Comparison of ENCODE assay signal across 11 cellular contexts in the genomic region with DNA sequence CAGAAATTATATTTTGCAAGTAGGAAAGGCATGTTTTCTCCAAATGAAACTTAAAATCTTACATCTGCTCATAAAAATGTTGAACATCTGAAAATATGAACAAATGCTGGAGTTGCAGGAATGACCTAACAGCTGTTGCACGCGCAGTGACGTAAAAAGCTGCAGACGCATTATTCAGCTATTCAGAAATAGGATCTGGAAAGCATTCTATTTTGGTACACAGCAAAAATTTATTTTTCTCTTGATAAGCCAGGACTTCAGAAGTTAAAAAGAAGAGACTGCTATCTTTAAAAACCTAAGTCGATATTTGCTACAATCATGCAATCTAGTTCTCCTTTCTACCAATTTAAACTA. TPM values are rescaled to one million over a fixed set of nuclear protein-coding genes. Genes with fewer than 3 reads are reported as not detected.
DNase-seq lines count a peak whose midpoint lies in the region; ATAC-seq, FAIRE-seq and TF ChIP-seq lines count a peak whose summit lies in the region.
"Had no signal": no experiment of that assay in that cellular context is flagged by ENCODE, and none has a peak within 500 bp of the region (broad histone marks: within the 10 kb centered on the region; RNA-seq: fewer than 3 reads in every experiment).

No MANE protein-coding gene starts in this region.

- H3K4me3 ChIP-seq in dorsolateral prefrontal cortex = peak overlapping the region in 45 of 59 donors; percentile 1 to 54 (median 25)
- H3K4me3 ChIP-seq in subcutaneous abdominal adipose tissue (ENCODE audit: low read depth in 1 of 5, low read length in 5 of 5) = peak overlapping the region in 3 of 5 donors; percentile 41 to 46 (median 45)

- H3K4me1 Mint-ChIP-seq in nephron progenitor cell (peaks cover 7% of the 10 kb centered on the region), natural killer cell (no peaks in the 10 kb centered on the region), immature natural killer cell (no peaks in the 10 kb centered on the region)

- peaks cover 10% of the 10 kb centered on the region for H3K9me3 Mint-ChIP-seq in nephron progenitor cell
- H3K9me3 Mint-ChIP-seq in natural killer cell = peaks cover under 1 to 3% of the 10 kb centered on the region in 2 donors
- peaks cover 0 to 4% (median 0%) of the 10 kb centered on the region in 6 donors for H3K9me3 Mint-ChIP-seq in immature natural killer cell

- H3K27ac ChIP-seq in dorsolateral prefrontal cortex (peak overlapping the region in 44 of 59 donors; percentile 2 to 74 (median 48)), subcutaneous abdominal adipose tissue (ENCODE audit: low read depth, low read length) (peak overlapping the region; percentile 63)

- DNase-seq in ELR (ENCODE audit: low read depth) (peak; percentile 66), dorsolateral prefrontal cortex (peak in 2 of 10 donors; percentile 15 to 57), nephron progenitor cell (no peak), SKM-1 treated with dmso at 0.1 percent for 144 hours (lab: John Stamatoyannopoulos, UW; ENCODE audit: unreplicated experiment) (no peak), natural killer cell (no peak), immature natural killer cell (no peak)
- DNase-seq: activated naive CD4-positive, alpha-beta T cell treated with Interleukin-2 at 50 U/mL for 16 hours; NCI-H524 had no signal

- H3K27me3 Mint-ChIP-seq in nephron progenitor cell (ENCODE audit: low read depth, poor library complexity) (peaks cover 36% of the 10 kb centered on the region), natural killer cell (ENCODE audit: low read depth in 2 of 2) (no peaks in the 10 kb centered on the region), immature natural killer cell (ENCODE audit: low read depth in 3 of 3) (peaks cover 0 to 2% (median 0%) of the 10 kb centered on the region in 3 donors)

- H3K4me3 Mint-ChIP-seq in nephron progenitor cell = no peak overlapping the region
- H3K4me3 Mint-ChIP-seq in natural killer cell = no peak overlapping the region
- no peak overlapping the region for H3K4me3 Mint-ChIP-seq in immature natural killer cell
- H3K4me3 Mint-ChIP-seq: B cell had no signal

- H3K36me3 ChIP-seq in subcutaneous abdominal adipose tissue (ENCODE audit: control insufficient read depth in 5 of 5, insufficient read depth in 5 of 5, low read length in 5 of 5) = no peaks in the 10 kb centered on the region

- H3K4me1 ChIP-seq in subcutaneous abdominal adipose tissue (ENCODE audit: control insufficient read depth in 5 of 5, insufficient read depth in 5 of 5, low read length in 5 of 5) = peaks cover 0 to 22% (median 14%) of the 10 kb centered on the region in 5 donors

- no peak for ATAC-seq in natural killer cell

- H3K9me3 ChIP-seq in subcutaneous abdominal adipose tissue (ENCODE audit: control insufficient read depth in 5 of 5, low read length in 5 of 5) = peaks cover 0 to 7% (median 2%) of the 10 kb centered on the region in 5 donors

- H3K9ac ChIP-seq in subcutaneous abdominal adipose tissue (ENCODE audit: low read length in 5 of 5) = peak overlapping the region in 1 of 5 donors; percentile 11

- intact Hi-C loops in dorsolateral prefrontal cortex (cut with DNase I) (no loop called here), natural killer cell (cut with micrococcal nuclease) (no loop called here)

- H3K36me3 Mint-ChIP-seq in nephron progenitor cell (ENCODE audit: low read depth) = no peaks in the 10 kb centered on the region
- no peaks in the 10 kb centered on the region for H3K36me3 Mint-ChIP-seq in natural killer cell
- no peaks in the 10 kb centered on the region for H3K36me3 Mint-ChIP-seq in immature natural killer cell

- H3K27ac Mint-ChIP-seq in nephron progenitor cell (no peak overlapping the region), natural killer cell (no peak overlapping the region), immature natural killer cell (no peak overlapping the region)
- H3K27ac Mint-ChIP-seq: B cell had no signal

- TF ChIP-seq CTCF in dorsolateral prefrontal cortex (IDR thresholded peaks at IDR 0.05 in 54 of 56, conservative IDR thresholded peaks at IDR 0.05 in 2 of 56; ENCODE audit: low read depth in 1 of 56, partially characterized antibody in 56 of 56) = no peak
- no peak for TF ChIP-seq CTCF in nephron progenitor cell (IDR thresholded peaks at IDR 0.05)
- TF ChIP-seq CTCF in natural killer cell (IDR thresholded peaks at IDR 0.05) = no peak

- peak; percentile 24 for FAIRE-seq in islet of Langerhans (lab: Jason Lieb, UNC)

- no peaks in the 10 kb centered on the region for H3K27me3 ChIP-seq in dorsolateral prefrontal cortex
- no peaks in the 10 kb centered on the region for H3K27me3 ChIP-seq in subcutaneous abdominal adipose tissue (ENCODE audit: control insufficient read depth in 5 of 5, insufficient read depth in 4 of 5, low read length in 5 of 5)

RNA-seq across cellular contexts. Expression of gene STARD13, which starts 36.9 kb away (rescaled TPM):
- 10 to 100 TPM; 42.3 to 91.6 (median 62.0) TPM for total RNA-seq in dorsolateral prefrontal cortex
- total RNA-seq in natural killer cell = not detected
- not detected for polyA plus RNA-seq in immature natural killer cell

Comparison
In these comparisons a context has a peak if more than half of its experiments do, and no peak if none do; other contexts are left out.
1. RNA of gene STARD13, which starts 36.9 kb away (total RNA-seq): 42.3 to 91.6 TPM in dorsolateral prefrontal cortex; not detected in natural killer cell; every median in the first group is over 10 times any median in the second.